In the genomic region with DNA sequence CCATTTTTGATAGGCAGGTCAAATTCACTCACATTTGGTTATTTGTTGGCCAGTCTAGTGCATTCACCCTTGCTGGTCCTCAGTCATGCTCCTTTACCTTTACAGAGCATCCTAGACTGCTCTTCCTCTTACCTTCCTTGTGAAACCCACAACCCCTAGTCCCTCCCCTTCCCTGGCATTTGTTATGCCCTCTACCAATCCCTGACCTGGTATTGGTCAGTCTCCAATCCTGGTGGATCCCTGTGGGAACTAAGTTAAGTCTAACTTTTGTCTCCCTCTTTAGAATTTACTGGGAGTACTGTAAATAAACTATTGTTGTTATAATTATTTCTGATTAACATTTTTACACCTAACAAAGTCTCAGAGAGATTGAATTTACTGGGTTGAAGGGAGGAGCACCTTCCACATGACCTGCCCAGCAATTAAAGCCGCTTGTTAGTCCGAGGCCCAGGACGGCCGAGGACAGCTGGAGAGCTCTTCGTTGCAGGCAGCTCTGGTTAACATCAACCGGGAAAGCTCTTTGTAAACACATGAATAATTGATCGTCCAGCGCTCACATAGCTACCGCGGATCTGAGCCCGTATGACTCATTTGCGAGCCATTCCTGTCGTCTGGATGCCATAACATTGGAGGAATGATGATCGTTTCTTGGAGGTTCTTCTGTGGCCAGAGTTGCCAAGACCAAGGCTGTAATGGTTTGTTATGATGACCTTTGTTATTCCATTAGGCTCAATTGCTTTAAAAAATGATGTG, we compare ENCODE assay signal across 11 cellular contexts. TPM values are rescaled to one million over a fixed set of nuclear protein-coding genes. Genes with fewer than 3 reads are reported as not detected.
DNase-seq lines count a peak whose midpoint lies in the region; ATAC-seq and TF ChIP-seq lines count a peak whose summit lies in the region.
"Had no signal": no experiment of that assay in that cellular context is flagged by ENCODE, and none has a peak within 500 bp of the region (broad histone marks: within the 10 kb centered on the region; RNA-seq: fewer than 3 reads in every experiment).

No MANE protein-coding gene starts in this region.

- no peaks in the 10 kb centered on the region for H3K4me1 Mint-ChIP-seq in activated T-cell treated with anti-CD3 and anti-CD28 coated beads, Interleukin-2, amount 50 U/mL, for 4 hours (ENCODE audit: low read depth)
- H3K4me1 Mint-ChIP-seq: activated naive CD4-positive, alpha-beta T cell treated with anti-CD3 and anti-CD28 coated beads, Interleukin-2, amount 50 U/mL, for 24 hours had no signal

- 29 to 52% (median 45%) methylated on average over 14 of the region's 14 CpGs for WGBS in psoas muscle, 3 donors

- DNase-seq in COLO668 (lab: John Stamatoyannopoulos, UW; ENCODE audit: unreplicated experiment): peak; percentile 80
- peak; percentile 94 to 96 for DNase-seq in foreskin fibroblast
- DNase-seq in psoas muscle: peak in 1 of 2 donors; percentile 40
- no peak for DNase-seq in activated T-cell treated with anti-CD3 and anti-CD28 coated beads, Interleukin-2, amount 50 U/mL, for 4 hours
- DNase-seq in NCI-H2196 treated with DMSO at 0.1 percent for 48 hours (lab: John Stamatoyannopoulos, UW; ENCODE audit: unreplicated experiment): no peak
- DNase-seq in NK-92 treated with Interleukin-12 subunit alpha and Interleukin-12 subunit beta, amount 100 ng/mL, for 24 hours (lab: John Stamatoyannopoulos, UW): no peak
- DNase-seq: COR-L47 had no signal

- ATAC-seq in psoas muscle: peak; percentile 44 to 83 (median 72)
- no peak for ATAC-seq in activated T-cell treated with anti-CD3 and anti-CD28 coated beads, Interleukin-2, amount 50 U/mL, for 4 hours
- ATAC-seq in HG03025 (IDR thresholded peaks at IDR 0.05; ENCODE audit: low FRiP score, unreplicated experiment): no peak

- H3K27me3 Mint-ChIP-seq in activated T-cell treated with anti-CD3 and anti-CD28 coated beads, Interleukin-2, amount 50 U/mL, for 4 hours (ENCODE audit: low read depth): peaks cover 8% of the 10 kb centered on the region

- intact Hi-C loops in psoas muscle (cut with DNase I): no loop called here

- no peaks in the 10 kb centered on the region for H3K27me3 ChIP-seq in psoas muscle (ENCODE audit: insufficient read depth in 3 of 3, low read length in 2 of 3)

- H3K4me3 Mint-ChIP-seq in activated T-cell treated with anti-CD3 and anti-CD28 coated beads, Interleukin-2, amount 50 U/mL, for 4 hours: no peak overlapping the region
- H3K4me3 Mint-ChIP-seq: activated naive CD4-positive, alpha-beta T cell treated with anti-CD3 and anti-CD28 coated beads, Interleukin-2, amount 50 U/mL, for 24 hours had no signal

- no peak overlapping the region for H3K4me3 ChIP-seq in foreskin fibroblast (ENCODE audit: low read depth in 1 of 2, low read length in 2 of 2)
- no peak overlapping the region for H3K4me3 ChIP-seq in psoas muscle

- H3K27ac ChIP-seq in psoas muscle: peak overlapping the region; percentile 15
- H3K27ac ChIP-seq: KMS-11 had no signal

- H3K4me1 ChIP-seq in psoas muscle: no peaks in the 10 kb centered on the region

- no peaks in the 10 kb centered on the region for H3K9me3 Mint-ChIP-seq in activated T-cell treated with anti-CD3 and anti-CD28 coated beads, Interleukin-2, amount 50 U/mL, for 4 hours
- H3K9me3 Mint-ChIP-seq: activated naive CD4-positive, alpha-beta T cell treated with anti-CD3 and anti-CD28 coated beads, Interleukin-2, amount 50 U/mL, for 24 hours had no signal

- H3K36me3 ChIP-seq in psoas muscle (ENCODE audit: insufficient read depth in 1 of 2, low read depth in 1 of 2): peaks cover 0 to 14% of the 10 kb centered on the region in 2 donors

- TF ChIP-seq CTCF in foreskin fibroblast (IDR thresholded peaks at IDR 0.05; ENCODE audit: low read depth, low read length) (no peak), psoas muscle (IDR thresholded peaks at IDR 0.05) (no peak)

- H3K9me3 ChIP-seq in psoas muscle: no peaks in the 10 kb centered on the region

- no peaks in the 10 kb centered on the region for H3K36me3 Mint-ChIP-seq in activated T-cell treated with anti-CD3 and anti-CD28 coated beads, Interleukin-2, amount 50 U/mL, for 4 hours (ENCODE audit: insufficient read depth)
- H3K36me3 Mint-ChIP-seq: activated naive CD4-positive, alpha-beta T cell treated with anti-CD3 and anti-CD28 coated beads, Interleukin-2, amount 50 U/mL, for 24 hours had no signal

TF ChIP-seq in PFSK-1, 5 proteins besides CTCF, POLR2A, EP300 and RAD21:
- TF ChIP-seq FOXP2 (optimal IDR thresholded peaks at IDR 0.05; ENCODE audit: borderline replicate concordance, extremely low read depth, extremely low read length, insufficient read depth) (peak; percentile 90), POLR2AphosphoS5 (IDR thresholded peaks at IDR 0.05; ENCODE audit: low read depth, low read length) (no peak), SIN3A (IDR thresholded peaks at IDR 0.05; ENCODE audit: borderline replicate concordance, insufficient read depth, low read length) (no peak), TAF1 (IDR thresholded peaks at IDR 0.05; ENCODE audit: borderline replicate concordance, insufficient read depth, low read length) (no peak)

RNA-seq across cellular contexts. Expression of gene MTARC1, which starts 31.9 kb away (rescaled TPM):
- 0.10 TPM for polyA plus RNA-seq in PFSK-1 (2012; ENCODE audit: insufficient read length, low read depth)
- 1 to 10 TPM; 2.7 to 6.4 (median 4.0) TPM for total RNA-seq in psoas muscle
- polyA plus RNA-seq in psoas muscle: 1 to 10 TPM; 1.7 to 3.8 (median 2.7) TPM
- under 1 TPM in 2 of 3 donors, not detected in 1; 0.26 to 0.27 TPM for total RNA-seq in activated T-cell treated with anti-CD3 and anti-CD28 coated beads, Interleukin-2, amount 50 U/mL, for 4 hours

Comparison
In these comparisons a context has a peak if more than half of its experiments do, and no peak if none do; other contexts are left out.
1. DNase-seq: peak in COLO668 (single experiment) and foreskin fibroblast (2 of 2); none in activated T-cell treated with anti-CD3 and anti-CD28 coated beads, Interleukin-2, amount 50 U/mL, for 4 hours (single experiment), NCI-H2196 treated with DMSO at 0.1 percent for 48 hours (single experiment) and NK-92 treated with Interleukin-12 subunit alpha and Interleukin-12 subunit beta, amount 100 ng/mL, for 24 hours (single experiment).
2. ATAC-seq: peak in psoas muscle (4 of 4); none in activated T-cell treated with anti-CD3 and anti-CD28 coated beads, Interleukin-2, amount 50 U/mL, for 4 hours (0 of 2) and HG03025 (single experiment).